In the genomic region with DNA sequence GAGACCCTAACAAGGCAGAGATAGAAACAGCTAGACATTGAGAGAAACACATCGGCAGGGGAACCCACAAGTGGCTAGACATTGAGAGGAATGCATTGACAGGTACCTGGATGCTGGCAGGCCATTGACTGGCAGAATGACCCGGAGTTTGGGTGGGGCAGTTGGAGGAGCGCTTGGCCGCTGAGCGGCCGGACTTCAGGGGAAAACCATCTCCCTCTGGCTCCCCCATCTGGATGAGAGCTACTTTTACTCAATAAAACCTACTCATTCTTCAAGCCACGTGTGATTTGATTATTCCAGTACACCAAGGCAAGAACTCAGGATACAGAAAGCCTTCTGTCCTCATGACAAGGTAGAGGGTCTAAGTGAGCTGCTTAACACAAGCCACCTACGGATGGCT, we compare ENCODE assay signal across 28 cellular contexts.
"Had no signal": no experiment of that assay in that cellular context is flagged by ENCODE, and none has a peak within 500 bp of the region (broad histone marks: within the 10 kb centered on the region; RNA-seq: fewer than 3 reads in every experiment).

No MANE protein-coding gene starts in this region.

- ATAC-seq: esophagus mucosa; heart left ventricle; left colon; left ventricle myocardium superior; natural killer cell treated with Interleukin-12 subunit alpha and Interleukin-12 subunit beta and Interleukin-15 and Interleukin-18, amount 100 ng/mL, for 72 hours; stimulated activated naive B cell treated with anti-CD40 and anti-IgM and Interleukin-4, amounts not matched to agents 10 μg/mL and 1 μg/mL and 100 μg/mL, for 72 hours; stimulated activated naive CD8-positive, alpha-beta T cell treated with anti-CD3 and anti-CD28 coated beads, Interleukin-15, amount 100 ng/mL, for 72 hours; upper lobe of right lung had no signal

- H3K4me2 ChIP-seq: neural progenitor cell had no signal

- H2AFZ ChIP-seq: neural progenitor cell had no signal

- H3K36me3 ChIP-seq: heart left ventricle, neural progenitor cell, ovary, right atrium auricular region, sigmoid colon, tibial nerve, upper lobe of right lung, vagina had no signal

- H3K9ac ChIP-seq: neural progenitor cell had no signal

- DNase-seq: dorsolateral prefrontal cortex; effector CD8-positive, alpha-beta T cell; heart left ventricle; hippocampal formation; immature natural killer cell; left colon; left ventricle myocardium superior; mesenchymal stem cell; midbrain; nucleus accumbens; ovary; sigmoid colon; stimulated activated CD4-positive, alpha-beta T cell treated with anti-CD3 and anti-CD28 coated beads, Interleukin-2, amount 100 ng/mL, for 24 hours; stimulated activated CD4-positive, alpha-beta T cell treated with anti-CD3 and anti-CD28 coated beads, Interleukin-4, amount 100 ng/mL, for 4 hours; stimulated activated naive B cell treated with anti-CD40 and anti-IgM and Interleukin-4, amounts not matched to agents 10 μg/mL and 1 μg/mL and 100 μg/mL, for 72 hours; stimulated activated naive CD8-positive, alpha-beta T cell treated with anti-CD3 and anti-CD28 coated beads, Interleukin-15, amount 100 ng/mL, for 72 hours; testis; upper lobe of right lung had no signal

- H3K4me3 ChIP-seq: dorsolateral prefrontal cortex, heart left ventricle, lung, neural progenitor cell, ovary, right atrium auricular region, sigmoid colon, skin epidermis, testis, tibial nerve, upper lobe of right lung, vagina had no signal

- H3K4me1 ChIP-seq: heart left ventricle, neural progenitor cell, right atrium auricular region, sigmoid colon, testis, tibial nerve, upper lobe of right lung, vagina had no signal

- FAIRE-seq: endometrium, frontal cortex had no signal

- H3K9me3 ChIP-seq: heart left ventricle, ovary, right atrium auricular region, testis, tibial nerve, upper lobe of right lung, vagina had no signal

- H3K27me3 ChIP-seq: dorsolateral prefrontal cortex, heart left ventricle, neural progenitor cell, ovary, right atrium auricular region, sigmoid colon, testis, tibial nerve, upper lobe of right lung, vagina had no signal

- H3K27ac ChIP-seq: dorsolateral prefrontal cortex, heart left ventricle, neural progenitor cell, ovary, right atrium auricular region, sigmoid colon, skin epidermis, testis, tibial nerve, upper lobe of right lung, vagina had no signal
